ENCODE assay signal across 9 cellular contexts in the genomic region with DNA sequence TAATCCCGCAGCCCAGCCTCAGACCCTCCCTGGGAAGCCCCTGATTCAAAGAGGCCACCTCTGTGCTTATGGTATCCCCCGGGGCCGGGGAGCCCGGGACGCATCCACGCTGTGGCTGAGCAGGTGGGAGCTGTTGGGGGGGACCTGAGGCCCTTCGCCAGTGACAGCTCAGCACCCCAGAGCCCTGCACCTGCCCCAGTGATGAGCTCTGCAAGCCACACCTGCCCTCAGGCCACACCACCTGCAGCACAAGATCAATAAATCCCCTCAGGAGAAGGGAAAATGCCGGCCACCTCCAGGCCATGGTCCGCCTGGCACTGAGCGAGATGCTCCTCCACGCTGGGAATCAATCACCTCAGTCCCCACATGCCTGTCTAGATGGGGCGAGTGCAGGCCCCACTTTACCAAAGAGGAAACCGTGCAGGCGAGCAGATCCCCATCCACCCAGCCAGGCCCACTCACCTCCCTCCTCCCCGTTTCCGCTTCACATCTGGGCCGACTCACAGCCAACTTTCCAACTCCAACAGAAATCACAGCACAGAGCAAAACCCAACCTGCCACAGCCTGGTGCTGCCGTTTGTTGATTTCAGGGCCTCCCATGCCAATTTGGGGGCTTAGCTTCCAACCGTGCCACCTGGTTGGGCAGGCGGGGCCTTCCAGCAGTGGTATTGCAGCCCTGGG. TPM values are rescaled to one million over a fixed set of nuclear protein-coding genes. Genes with fewer than 3 reads are reported as not detected.
DNase-seq lines count a peak whose midpoint lies in the region; ATAC-seq and TF ChIP-seq lines count a peak whose summit lies in the region.
"Had no signal": no experiment of that assay in that cellular context is flagged by ENCODE, and none has a peak within 500 bp of the region (broad histone marks: within the 10 kb centered on the region; RNA-seq: fewer than 3 reads in every experiment).

No MANE protein-coding gene starts in this region.

- CTCF ChIA-PET in activated CD4-positive, alpha-beta memory T cell treated with anti-CD3 and anti-CD28 coated beads, Interleukin-2, amount 10 ng/mL, durations not matched to agents 7 days and 5 days (lab: Charles Lee): interaction anchor here (0.6 to 6.1 kb wide), 5 partner anchors 11 to 186 kb away, joined by 3 to 54 read pairs (median 4); a partner anchor contains a TSS

- H3K4me1 ChIP-seq in right cardiac atrium (ENCODE audit: control insufficient read depth, insufficient read depth, low read length) (peaks cover 2% of the 10 kb centered on the region), stomach (peaks cover 23 to 86% (median 47%) of the 10 kb centered on the region in 4 donors)

- ATAC-seq in right cardiac atrium: peak; percentile 10 to 56

- H3K27ac ChIP-seq in right cardiac atrium (ENCODE audit: low read length): no peak overlapping the region
- peak overlapping the region; percentile 2 to 100 (median 74) for H3K27ac ChIP-seq in stomach
- H3K27ac ChIP-seq: 22Rv1 had no signal

- intact Hi-C loops in right cardiac atrium (cut with DNase I): no loop called here
- intact Hi-C loops in stomach (cut with DNase I; ENCODE audit: low total_unique reads): no loop called here

- no peak for TF ChIP-seq CTCF in stomach (IDR thresholded peaks at IDR 0.05)

- peak in 2 of 3 experiments; percentile 75 to 82 for DNase-seq in NCI-H1417 (lab: John Stamatoyannopoulos, UW)
- DNase-seq in NCI-H1417 treated with DMSO at 0.1 percent for 48 hours (lab: John Stamatoyannopoulos, UW): no peak
- peak; percentile 83 for DNase-seq in activated CD4-positive, alpha-beta memory T cell treated with anti-CD3 and anti-CD28 coated beads, Interleukin-2, amount 10 ng/mL, durations not matched to agents 7 days and 5 days
- DNase-seq in right cardiac atrium: peak in 2 of 3 donors; percentile 59 to 70
- DNase-seq in stomach: no peak
- DNase-seq in DMS153 (lab: John Stamatoyannopoulos, UW): no peak
- no peak for DNase-seq in NCI-H748 (lab: John Stamatoyannopoulos, UW; ENCODE audit: unreplicated experiment)
- no peak for DNase-seq in globus pallidus (ENCODE audit: low spot score)

- H3K27me3 Mint-ChIP-seq in activated CD4-positive, alpha-beta memory T cell treated with anti-CD3 and anti-CD28 coated beads, Interleukin-2, amount 10 ng/mL, durations not matched to agents 7 days and 5 days: no peaks in the 10 kb centered on the region

- TF ChIP-seq EP300 in stomach (IDR thresholded peaks at IDR 0.05): no peak

- POLR2A ChIA-PET in activated CD4-positive, alpha-beta memory T cell treated with anti-CD3 and anti-CD28 coated beads, Interleukin-2, amount 10 ng/mL, durations not matched to agents 7 days and 5 days (lab: Charles Lee): interaction anchor here (0.6 to 6.7 kb wide), 18 partner anchors 7 to 186 kb away, joined by 3 to 118 read pairs (median 6); a partner anchor contains a TSS

- no peaks in the 10 kb centered on the region for H3K9me3 Mint-ChIP-seq in activated CD4-positive, alpha-beta memory T cell treated with anti-CD3 and anti-CD28 coated beads, Interleukin-2, amount 10 ng/mL, durations not matched to agents 7 days and 5 days

- H3K9me3 ChIP-seq in right cardiac atrium (ENCODE audit: control insufficient read depth, low read length) (no peaks in the 10 kb centered on the region), stomach (no peaks in the 10 kb centered on the region)

- H3K27ac Mint-ChIP-seq in activated CD4-positive, alpha-beta memory T cell treated with anti-CD3 and anti-CD28 coated beads, Interleukin-2, amount 10 ng/mL, durations not matched to agents 7 days and 5 days: peak overlapping the region; percentile 95

- WGBS in right cardiac atrium: 69% methylated on average over 20 of the region's 20 CpGs
- WGBS in stomach, 5 donors: 63 to 76% (median 74%) methylated on average over 13 to 20 of the region's 20 CpGs

- H3K27me3 ChIP-seq in right cardiac atrium (ENCODE audit: control insufficient read depth, insufficient read depth) (no peaks in the 10 kb centered on the region), stomach (no peaks in the 10 kb centered on the region)

- H3K4me1 Mint-ChIP-seq in activated CD4-positive, alpha-beta memory T cell treated with anti-CD3 and anti-CD28 coated beads, Interleukin-2, amount 10 ng/mL, durations not matched to agents 7 days and 5 days: peaks cover 62% of the 10 kb centered on the region

- H3K4me3 Mint-ChIP-seq in activated CD4-positive, alpha-beta memory T cell treated with anti-CD3 and anti-CD28 coated beads, Interleukin-2, amount 10 ng/mL, durations not matched to agents 7 days and 5 days: peak overlapping the region; percentile 95

- H3K4me3 ChIP-seq in right cardiac atrium (ENCODE audit: low read length) (no peak overlapping the region), stomach (peak overlapping the region; percentile 6 to 44 (median 40))

- peaks cover 75% of the 10 kb centered on the region for H3K36me3 Mint-ChIP-seq in activated CD4-positive, alpha-beta memory T cell treated with anti-CD3 and anti-CD28 coated beads, Interleukin-2, amount 10 ng/mL, durations not matched to agents 7 days and 5 days (ENCODE audit: low read depth)

- TF ChIP-seq POLR2A in stomach (IDR thresholded peaks at IDR 0.05): no peak

- peaks cover 26 to 66% (median 65%) of the 10 kb centered on the region in 4 donors for H3K36me3 ChIP-seq in stomach

RNA-seq across cellular contexts. Expression of a gene that starts 12.8 kb away (rescaled TPM):
- total RNA-seq in activated CD4-positive, alpha-beta memory T cell treated with anti-CD3 and anti-CD28 coated beads, Interleukin-2, amount 10 ng/mL, durations not matched to agents 7 days and 5 days: 100 to 1,000 TPM; 242 to 251 TPM
- total RNA-seq in right cardiac atrium: 10 to 100 TPM; 20.9 to 27.0 (median 21.8) TPM
- polyA plus RNA-seq in right cardiac atrium: 9.5 TPM
- 100 to 1,000 TPM in 2 of 5 donors, 10 to 100 TPM in 2, 1 to 10 TPM in 1; 9.9 to 181 (median 41.4) TPM for total RNA-seq in stomach
- 10 to 100 TPM; 12.6 to 17.4 (median 14.1) TPM for polyA plus RNA-seq in stomach

RNA-seq across cellular contexts. Expression of a gene that starts 13.4 kb away (rescaled TPM):
- total RNA-seq in activated CD4-positive, alpha-beta memory T cell treated with anti-CD3 and anti-CD28 coated beads, Interleukin-2, amount 10 ng/mL, durations not matched to agents 7 days and 5 days: 10 to 100 TPM; 10.3 to 10.5 TPM
- total RNA-seq in right cardiac atrium (1 to 10 TPM; 1.1 to 3.3 (median 2.3) TPM), stomach (1 to 10 TPM in 2 of 5 donors, not detected in 3; 3.5 to 7.5 TPM)
- polyA plus RNA-seq in right cardiac atrium (2.7 TPM), stomach (10 to 100 TPM in 1 of 3 donors, 1 to 10 TPM in 2; 8.1 to 22.3 (median 9.6) TPM)

RNA-seq across cellular contexts. Expression of a gene that starts 32.3 kb away (rescaled TPM):
- total RNA-seq in activated CD4-positive, alpha-beta memory T cell treated with anti-CD3 and anti-CD28 coated beads, Interleukin-2, amount 10 ng/mL, durations not matched to agents 7 days and 5 days: 100 to 1,000 TPM; 239 to 253 TPM
- total RNA-seq in right cardiac atrium (100 to 1,000 TPM in 3 of 4 donors, 10 to 100 TPM in 1; 96.9 to 151 (median 122) TPM), stomach (100 to 1,000 TPM in 2 of 5 donors, 10 to 100 TPM in 3; 38.7 to 192 (median 83.9) TPM)
- polyA plus RNA-seq in right cardiac atrium (75.9 TPM), stomach (100 to 1,000 TPM; 102 to 164 (median 130) TPM)

Comparison
In these comparisons a context has a peak if more than half of its experiments do, and no peak if none do; other contexts are left out.
1. DNase-seq: peak in NCI-H1417 (2 of 3), activated CD4-positive, alpha-beta memory T cell treated with anti-CD3 and anti-CD28 coated beads, Interleukin-2, amount 10 ng/mL, durations not matched to agents 7 days and 5 days (single experiment) and right cardiac atrium (2 of 3); none in NCI-H1417 treated with DMSO at 0.1 percent for 48 hours (single experiment), stomach (single experiment), DMS153 (single experiment), NCI-H748 (single experiment) and globus pallidus (single experiment).